Comparison of ENCODE assay signal across 13 cellular contexts in the genomic region with DNA sequence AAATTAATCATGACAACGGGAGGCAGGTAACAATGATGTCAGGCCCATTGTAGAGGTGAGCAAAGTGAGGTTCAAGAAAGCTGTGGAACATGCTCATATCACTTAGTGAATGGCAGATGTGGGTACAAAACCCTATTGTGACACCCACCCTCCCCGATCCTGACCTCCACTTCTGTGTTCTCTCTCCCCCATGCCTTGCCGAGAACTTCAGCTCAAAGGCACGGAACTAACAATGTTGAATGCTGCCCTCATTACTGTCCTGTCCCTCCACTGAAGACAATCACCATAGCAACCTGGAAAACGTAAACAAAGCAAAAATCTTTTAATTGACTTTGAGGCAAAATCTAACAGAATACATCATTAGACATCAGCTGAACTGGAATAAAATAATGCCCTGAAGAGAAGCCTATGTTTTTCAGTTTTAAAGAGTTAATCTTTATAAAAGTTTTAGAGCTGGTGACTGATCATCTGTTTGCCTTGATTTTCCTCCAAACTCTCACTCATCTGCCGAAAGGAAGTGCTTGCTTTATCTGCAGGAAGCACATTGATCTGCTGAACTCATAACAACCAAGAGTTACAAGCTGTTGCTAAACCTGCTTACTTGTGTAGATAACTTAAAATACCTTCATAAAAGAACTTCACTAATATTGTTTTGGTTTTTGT.
A peak's percentile ranks its signal among the peaks of the same experiment; 100 is the strongest.
DNase-seq lines count a peak whose midpoint lies in the region; ATAC-seq and TF ChIP-seq lines count a peak whose summit lies in the region.
"Had no signal": no experiment of that assay in that cellular context is flagged by ENCODE, and none has a peak within 500 bp of the region (broad histone marks: within the 10 kb centered on the region; RNA-seq: fewer than 3 reads in every experiment).

No MANE protein-coding gene starts in this region.

- no peak for DNase-seq in stimulated activated naive CD8-positive, alpha-beta T cell treated with anti-CD3 and anti-CD28 coated beads, Interleukin-15, Interleukin-2, amounts not matched to agents 100 U/mL and 50 U/mL, for 24 hours
- DNase-seq in breast epithelium (ENCODE audit: low spot score in 2 of 2) (no peak), right lobe of liver (no peak), NCI-H1417 (lab: John Stamatoyannopoulos, UW) (no peak), DMS153 (lab: John Stamatoyannopoulos, UW) (no peak), immature natural killer cell (no peak)
- DNase-seq in stimulated activated CD4-positive, alpha-beta T cell treated with anti-CD3 and anti-CD28 coated beads, Interleukin-4, amount 100 ng/mL, for 24 hours, result no peak
- DNase-seq: activated T-cell treated with anti-CD3 and anti-CD28 coated beads, Interleukin-2, amount 50 U/mL, for 48 hours; Calu3; NCI-H1930 had no signal

- H3K27me3 ChIP-seq in breast epithelium (no peaks in the 10 kb centered on the region), right lobe of liver (no peaks in the 10 kb centered on the region)

- peaks cover 6% of the 10 kb centered on the region for H3K9me3 Mint-ChIP-seq in stimulated activated naive CD8-positive, alpha-beta T cell treated with anti-CD3 and anti-CD28 coated beads, Interleukin-15, Interleukin-2, amounts not matched to agents 100 ng/mL and 50 ng/mL, for 24 hours
- H3K9me3 Mint-ChIP-seq in immature natural killer cell, result no peaks in the 10 kb centered on the region
- H3K9me3 Mint-ChIP-seq: memory B cell had no signal

- H3K36me3 Mint-ChIP-seq in stimulated activated naive CD8-positive, alpha-beta T cell treated with anti-CD3 and anti-CD28 coated beads, Interleukin-15, Interleukin-2, amounts not matched to agents 100 ng/mL and 50 ng/mL, for 24 hours (ENCODE audit: low read depth), result no peaks in the 10 kb centered on the region
- peaks cover 3 to 8% (median 7%) of the 10 kb centered on the region in 3 donors for H3K36me3 Mint-ChIP-seq in immature natural killer cell
- H3K36me3 Mint-ChIP-seq: memory B cell had no signal

- H3K4me3 ChIP-seq in breast epithelium, result no peak overlapping the region
- no peak overlapping the region for H3K4me3 ChIP-seq in right lobe of liver
- H3K4me3 ChIP-seq: HAP-1 had no signal

- ATAC-seq in stimulated activated naive CD8-positive, alpha-beta T cell treated with anti-CD3 and anti-CD28 coated beads, Interleukin-15, Interleukin-2, amounts not matched to agents 100 U/mL and 50 U/mL, for 24 hours, result no peak
- peak; percentile 64 to 81 (median 68) for ATAC-seq in right lobe of liver

- peaks cover 30% of the 10 kb centered on the region for H3K4me1 Mint-ChIP-seq in stimulated activated naive CD8-positive, alpha-beta T cell treated with anti-CD3 and anti-CD28 coated beads, Interleukin-15, Interleukin-2, amounts not matched to agents 100 ng/mL and 50 ng/mL, for 24 hours (ENCODE audit: low read depth)
- peaks cover 6 to 9% of the 10 kb centered on the region in 2 donors for H3K4me1 Mint-ChIP-seq in immature natural killer cell

- no peaks in the 10 kb centered on the region for H3K9me3 ChIP-seq in breast epithelium
- H3K9me3 ChIP-seq in right lobe of liver, result no peaks in the 10 kb centered on the region
- H3K9me3 ChIP-seq: HAP-1 had no signal

- TF ChIP-seq CTCF in breast epithelium (IDR thresholded peaks at IDR 0.05) (no peak), right lobe of liver (IDR thresholded peaks at IDR 0.05) (no peak)

- TF ChIP-seq POLR2A in breast epithelium (IDR thresholded peaks at IDR 0.05), result no peak
- TF ChIP-seq POLR2A in right lobe of liver (IDR thresholded peaks at IDR 0.05), result no peak

- no peaks in the 10 kb centered on the region for H3K27me3 Mint-ChIP-seq in stimulated activated naive CD8-positive, alpha-beta T cell treated with anti-CD3 and anti-CD28 coated beads, Interleukin-15, Interleukin-2, amounts not matched to agents 100 ng/mL and 50 ng/mL, for 24 hours
- peaks cover 11 to 18% (median 14%) of the 10 kb centered on the region in 3 donors for H3K27me3 Mint-ChIP-seq in immature natural killer cell (ENCODE audit: low read depth in 3 of 3)

- peak overlapping the region; percentile 2 to 14 for H3K27ac ChIP-seq in breast epithelium
- no peak overlapping the region for H3K27ac ChIP-seq in right lobe of liver

- WGBS in right lobe of liver (ENCODE audit: insufficient coverage, low coverage, low lambda C conversion rate, missing lambda C conversion rate), result 9% methylated on average over 6 of the region's 6 CpGs

- H3K27ac Mint-ChIP-seq in stimulated activated naive CD8-positive, alpha-beta T cell treated with anti-CD3 and anti-CD28 coated beads, Interleukin-15, Interleukin-2, amounts not matched to agents 100 ng/mL and 50 ng/mL, for 24 hours, result peak overlapping the region; percentile 75
- H3K27ac Mint-ChIP-seq in immature natural killer cell, result peak overlapping the region in 2 of 6 donors; percentile 2 to 52
- H3K27ac Mint-ChIP-seq: memory B cell had no signal

- peak overlapping the region; percentile 0 for H3K4me3 Mint-ChIP-seq in stimulated activated naive CD8-positive, alpha-beta T cell treated with anti-CD3 and anti-CD28 coated beads, Interleukin-15, Interleukin-2, amounts not matched to agents 100 ng/mL and 50 ng/mL, for 24 hours
- H3K4me3 Mint-ChIP-seq in immature natural killer cell, result no peak overlapping the region
- H3K4me3 Mint-ChIP-seq: memory B cell had no signal

- intact Hi-C loops in breast epithelium (cut with DNase I; ENCODE audit: low total_unique reads) (no loop called here), right lobe of liver (cut with DNase I) (no loop called here)

- H3K4me1 ChIP-seq in breast epithelium, result no peaks in the 10 kb centered on the region
- H3K4me1 ChIP-seq in right lobe of liver, result no peaks in the 10 kb centered on the region

- H3K36me3 ChIP-seq in breast epithelium (no peaks in the 10 kb centered on the region), right lobe of liver (no peaks in the 10 kb centered on the region)
- H3K36me3 ChIP-seq: HAP-1 had no signal

Comparison
In these comparisons a context has a peak if more than half of its experiments do, and no peak if none do; other contexts are left out.
1. H3K27ac ChIP-seq: peak in breast epithelium (2 of 2); none in right lobe of liver (0 of 3).